Comparison of ENCODE assay signal across 8 cellular contexts in genomic region chr11:13337986-13338436, GRCh38.
DNase-seq lines count a peak whose midpoint lies in the region; ATAC-seq and TF ChIP-seq lines count a peak whose summit lies in the region.

No MANE protein-coding gene starts in this region.

- ATAC-seq in HG02870 (IDR thresholded peaks at IDR 0.05; ENCODE audit: unreplicated experiment): peak; percentile 38
- no peak for ATAC-seq in HG02623 (IDR thresholded peaks at IDR 0.05; ENCODE audit: unreplicated experiment)
- ATAC-seq in GM19455 (IDR thresholded peaks at IDR 0.05; ENCODE audit: unreplicated experiment): no peak

- H3K36me3 ChIP-seq in CD4-positive, alpha-beta memory T cell (ENCODE audit: insufficient read depth, low read length): no peaks in the 10 kb centered on the region
- H3K36me3 ChIP-seq in mucosa of rectum (ENCODE audit: control insufficient read depth in 2 of 2, insufficient read depth in 2 of 2, low read length in 2 of 2) (no peaks in the 10 kb centered on the region), endodermal cell (ENCODE audit: control insufficient read depth, insufficient read depth, low read length) (no peaks in the 10 kb centered on the region)

- H3K27me3 Mint-ChIP-seq in CD4-positive, alpha-beta memory T cell: no peaks in the 10 kb centered on the region
- H3K27me3 Mint-ChIP-seq in endodermal cell (ENCODE audit: insufficient read depth): no peaks in the 10 kb centered on the region

- peaks cover 5 to 16% of the 10 kb centered on the region in 2 donors for H3K36me3 Mint-ChIP-seq in CD4-positive, alpha-beta memory T cell
- H3K36me3 Mint-ChIP-seq in endodermal cell (ENCODE audit: low read depth): no peaks in the 10 kb centered on the region

- no peaks in the 10 kb centered on the region for H3K9me3 Mint-ChIP-seq in CD4-positive, alpha-beta memory T cell
- peaks cover 12% of the 10 kb centered on the region for H3K9me3 Mint-ChIP-seq in endodermal cell

- peak overlapping the region; percentile 42 to 86 (median 68) for H3K4me3 Mint-ChIP-seq in CD4-positive, alpha-beta memory T cell
- H3K4me3 Mint-ChIP-seq in endodermal cell: no peak overlapping the region

- intact Hi-C loops in CD4-positive, alpha-beta memory T cell (cut with micrococcal nuclease): loop anchor here (2.0 kb wide), 1 partner anchor 61 kb away; the partner anchor contains the start of gene BMAL1

- no peaks in the 10 kb centered on the region for H3K27me3 ChIP-seq in CD4-positive, alpha-beta memory T cell (ENCODE audit: insufficient read depth, low read length)
- H3K27me3 ChIP-seq in mucosa of rectum (ENCODE audit: control insufficient read depth in 2 of 2, insufficient read depth in 2 of 2, low read length in 2 of 2) (no peaks in the 10 kb centered on the region), endodermal cell (ENCODE audit: control insufficient read depth, insufficient read depth, low read length, poor library complexity, severe bottlenecking) (no peaks in the 10 kb centered on the region)

- H3K27ac Mint-ChIP-seq in CD4-positive, alpha-beta memory T cell: peak overlapping the region; percentile 21 to 94 (median 78)
- no peak overlapping the region for H3K27ac Mint-ChIP-seq in endodermal cell

- H3K4me3 ChIP-seq in CD4-positive, alpha-beta memory T cell (ENCODE audit: low read length in 2 of 2): peak overlapping the region in 1 of 2 donors; percentile 4
- H3K4me3 ChIP-seq in mucosa of rectum (ENCODE audit: low read length in 2 of 2) (peak overlapping the region; percentile 21 to 42), endodermal cell (ENCODE audit: low read length) (no peak overlapping the region)

- TF ChIP-seq CTCF in endodermal cell (conservative IDR thresholded peaks at IDR 0.05): no peak

- H3K9ac ChIP-seq in mucosa of rectum (ENCODE audit: low read depth in 1 of 2, low read length in 2 of 2) (no peak overlapping the region), endodermal cell (ENCODE audit: extremely low read depth, low read length, poor library complexity, severe bottlenecking) (no peak overlapping the region)

- CTCF ChIA-PET in CD4-positive, alpha-beta memory T cell (lab: Charles Lee; ENCODE audit: partially characterized antibody): interaction anchor here (1.0 to 3.9 kb wide), 9 partner anchors 9 to 128 kb away, joined by 3 to 33 read pairs (median 4); no protein-coding TSS in a partner anchor

- POLR2A ChIA-PET in CD4-positive, alpha-beta memory T cell (lab: Charles Lee; ENCODE audit: partially characterized antibody): interaction anchor here (0.6 to 0.9 kb wide), 3 partner anchors 59 to 360 kb away, joined by 3 to 4 read pairs (median 3); no protein-coding TSS in a partner anchor

- peaks cover 58 to 87% (median 71%) of the 10 kb centered on the region in 4 donors for H3K4me1 Mint-ChIP-seq in CD4-positive, alpha-beta memory T cell
- H3K4me1 Mint-ChIP-seq in endodermal cell: no peaks in the 10 kb centered on the region

- 80 to 91% methylated on average over 5 to 6 of the region's 6 CpGs for WGBS in endodermal cell (ENCODE audit: insufficient coverage in 1 of 2, insufficient read length in 1 of 2), 2 experiments

- no peaks in the 10 kb centered on the region for H3K9me3 ChIP-seq in CD4-positive, alpha-beta memory T cell (ENCODE audit: control insufficient read depth in 1 of 2, low read length in 2 of 2)
- H3K9me3 ChIP-seq in mucosa of rectum (ENCODE audit: control insufficient read depth in 2 of 2, low read length in 2 of 2) (no peaks in the 10 kb centered on the region), endodermal cell (ENCODE audit: control insufficient read depth, low read length) (peaks cover 10% of the 10 kb centered on the region)

- H3K4me1 ChIP-seq in CD4-positive, alpha-beta memory T cell (ENCODE audit: insufficient read depth, low read length): peaks cover 63% of the 10 kb centered on the region
- H3K4me1 ChIP-seq in mucosa of rectum (ENCODE audit: control insufficient read depth in 2 of 2, insufficient read depth in 2 of 2, low read length in 2 of 2) (peaks cover 8 to 19% of the 10 kb centered on the region in 2 donors), endodermal cell (ENCODE audit: control insufficient read depth, insufficient read depth, low read length) (no peaks in the 10 kb centered on the region)

- peak overlapping the region; percentile 36 for H3K27ac ChIP-seq in CD4-positive, alpha-beta memory T cell (ENCODE audit: low read depth, low read length)
- H3K27ac ChIP-seq in mucosa of rectum (ENCODE audit: low read depth in 2 of 2, low read length in 2 of 2): peak overlapping the region in 1 of 2 donors; percentile 12
- no peak overlapping the region for H3K27ac ChIP-seq in endodermal cell (ENCODE audit: low read depth, low read length)

- peak in 2 of 5 donors; percentile 17 to 19 for DNase-seq in CD4-positive, alpha-beta memory T cell
- DNase-seq in amniotic stem cell (lab: John Stamatoyannopoulos, UW) (peak; percentile 20), endodermal cell (no peak), middle frontal gyrus (ENCODE audit: extremely low spot score, low spot score) (no peak)
